8 cellular contexts compared by ENCODE assay signal in genomic region chr10:19817251-19818046, GRCh38. TPM values are rescaled to one million over a fixed set of nuclear protein-coding genes. Genes with fewer than 3 reads are reported as not detected.
DNase-seq lines count a peak whose midpoint lies in the region; ATAC-seq, FAIRE-seq and TF ChIP-seq lines count a peak whose summit lies in the region.

No MANE protein-coding gene starts in this region.

- H3K4me3 ChIP-seq in BLaER1 treated with 17β-estradiol and CSF1 and Interleukin-3, amounts not matched to agents 10 nM and 100 nM: peak overlapping the region; percentile 79 to 99 (median 86)
- H3K4me3 ChIP-seq in ascending aorta (peak overlapping the region; percentile 72 to 85), skin epidermis (peak overlapping the region; percentile 60 to 76 (median 68))

- intact Hi-C loops in ascending aorta (cut with DNase I): loop anchor here (1.0 to 10.0 kb wide), 8 partner anchors 105 to 1027 kb away; no protein-coding TSS in a partner anchor

- H3K27me3 Mint-ChIP-seq in immature natural killer cell (ENCODE audit: low read depth in 3 of 3): peaks cover 14 to 16% (median 15%) of the 10 kb centered on the region in 3 donors

- H3K9me3 Mint-ChIP-seq in immature natural killer cell: no peaks in the 10 kb centered on the region

- peaks cover 15 to 43% (median 27%) of the 10 kb centered on the region in 10 experiments for H3K4me1 ChIP-seq in BLaER1 treated with 17β-estradiol and CSF1 and Interleukin-3, amounts not matched to agents 10 nM and 100 nM
- H3K4me1 ChIP-seq in ascending aorta: peaks cover 0 to 23% of the 10 kb centered on the region in 2 donors

- peak overlapping the region; percentile 73 to 95 (median 91) for H3K4me3 Mint-ChIP-seq in immature natural killer cell

- peak overlapping the region; percentile 81 to 96 (median 90) for H3K9ac ChIP-seq in BLaER1 treated with 17β-estradiol and CSF1 and Interleukin-3, amounts not matched to agents 10 nM and 100 nM

- no peak for FAIRE-seq in HTR-8/SVneo (lab: Jason Lieb, UNC)

- ATAC-seq in HG02759 (IDR thresholded peaks at IDR 0.05; ENCODE audit: unreplicated experiment): peak; percentile 15

- peak overlapping the region; percentile 80 to 96 (median 91) for H3K27ac ChIP-seq in BLaER1 treated with 17β-estradiol and CSF1 and Interleukin-3, amounts not matched to agents 10 nM and 100 nM
- H3K27ac ChIP-seq in ascending aorta: peak overlapping the region; percentile 93 to 94
- peak overlapping the region; percentile 74 to 96 (median 89) for H3K27ac ChIP-seq in skin epidermis

- H3K36me3 ChIP-seq in BLaER1 treated with 17β-estradiol and CSF1 and Interleukin-3, amounts not matched to agents 10 nM and 100 nM: peaks cover 0 to 11% (median 6%) of the 10 kb centered on the region in 11 experiments; a peak in 11 of 22 replicates
- no peaks in the 10 kb centered on the region for H3K36me3 ChIP-seq in ascending aorta

- H3K27ac Mint-ChIP-seq in immature natural killer cell: peak overlapping the region in 4 of 6 donors; percentile 5 to 75 (median 20)

- peaks cover 0 to 32% (median 23%) of the 10 kb centered on the region in 11 experiments; a peak in 15 of 22 replicates for H3K27me3 ChIP-seq in BLaER1 treated with 17β-estradiol and CSF1 and Interleukin-3, amounts not matched to agents 10 nM and 100 nM
- no peaks in the 10 kb centered on the region for H3K27me3 ChIP-seq in ascending aorta

- H3K4me1 Mint-ChIP-seq in immature natural killer cell: peaks cover 42 to 54% of the 10 kb centered on the region in 2 donors

- H3K9me3 ChIP-seq in BLaER1 treated with 17β-estradiol and CSF1 and Interleukin-3, amounts not matched to agents 10 nM and 100 nM (replicated peaks in 1 of 11): no peaks in the 10 kb centered on the region
- H3K9me3 ChIP-seq in ascending aorta: no peaks in the 10 kb centered on the region

- H3K36me3 Mint-ChIP-seq in immature natural killer cell: peaks cover 0 to 4% (median 0%) of the 10 kb centered on the region in 3 donors

- H4K20me1 ChIP-seq in BLaER1 treated with 17β-estradiol and CSF1 and Interleukin-3, amounts not matched to agents 10 nM and 100 nM: peaks cover 10 to 31% (median 14%) of the 10 kb centered on the region in 11 experiments; a peak in 17 of 22 replicates

- TF ChIP-seq CTCF in ascending aorta (IDR thresholded peaks at IDR 0.05): peak in 2 of 3 experiments; percentile 11 to 31

- DNase-seq in ascending aorta (ENCODE audit: low spot score in 2 of 2) (no peak), immature natural killer cell (peak in 1 of 3 donors; percentile 12), OCI-M1 (lab: John Stamatoyannopoulos, UW) (no peak), HTR-8/SVneo (ENCODE audit: insufficient read length, low spot score) (no peak), dedifferentiated amniotic fluid mesenchymal stem cell (ENCODE audit: extremely low spot score) (no peak)

- H3K4me2 ChIP-seq in BLaER1 treated with 17β-estradiol and CSF1 and Interleukin-3, amounts not matched to agents 10 nM and 100 nM: peak overlapping the region; percentile 70 to 97 (median 90)

RNA-seq across cellular contexts. Expression of gene PLXDC2, which starts 1.2 kb away (rescaled TPM):
- total RNA-seq in ascending aorta: 94.1 TPM
- polyA plus RNA-seq in immature natural killer cell: 1 to 10 TPM; 5.1 to 9.6 (median 9.2) TPM
